In genomic region chr11:86688398-86689179, GRCh38 we compare ENCODE assay signal across 9 cellular contexts. TPM values are rescaled to one million over a fixed set of nuclear protein-coding genes. Genes with fewer than 3 reads are reported as not detected.
DNase-seq lines count a peak whose midpoint lies in the region; ATAC-seq and TF ChIP-seq lines count a peak whose summit lies in the region.
"Had no signal": no experiment of that assay in that cellular context is flagged by ENCODE, and none has a peak within 500 bp of the region (broad histone marks: within the 10 kb centered on the region; RNA-seq: fewer than 3 reads in every experiment).

No MANE protein-coding gene starts in this region.

- no peaks in the 10 kb centered on the region for H3K9me3 Mint-ChIP-seq in CD8-positive, alpha-beta memory T cell

- H3K27ac ChIP-seq in CD8-positive, alpha-beta memory T cell (ENCODE audit: low read depth, low read length), result no peak overlapping the region

- H3K9me3 ChIP-seq in CD8-positive, alpha-beta memory T cell (ENCODE audit: low read length), result no peaks in the 10 kb centered on the region

- peak; percentile 81 for ATAC-seq in HG03565 (IDR thresholded peaks at IDR 0.05; ENCODE audit: unreplicated experiment)
- ATAC-seq in GM18517 (IDR thresholded peaks at IDR 0.05; ENCODE audit: unreplicated experiment), result no peak

- H3K27me3 ChIP-seq in CD8-positive, alpha-beta memory T cell (ENCODE audit: insufficient read depth, low read length, poor library complexity, severe bottlenecking), result no peaks in the 10 kb centered on the region

- H3K4me1 Mint-ChIP-seq in CD8-positive, alpha-beta memory T cell, result no peaks in the 10 kb centered on the region

- no peak for TF ChIP-seq CTCF in astrocyte of the spinal cord (IDR thresholded peaks at IDR 0.05; ENCODE audit: low read depth, low read length)
- no peak for TF ChIP-seq CTCF in retinal pigment epithelial cell (conservative IDR thresholded peaks at IDR 0.05; ENCODE audit: low read depth, low read length)

- no peaks in the 10 kb centered on the region for H3K4me1 ChIP-seq in CD8-positive, alpha-beta memory T cell (ENCODE audit: insufficient read depth, low read length)

- H3K27me3 Mint-ChIP-seq in CD8-positive, alpha-beta memory T cell, result peaks cover 5 to 17% of the 10 kb centered on the region in 2 donors

- CTCF ChIA-PET in CD8-positive, alpha-beta memory T cell (lab: Charles Lee), result no interaction called here

- no peak overlapping the region for H3K4me3 ChIP-seq in astrocyte of the spinal cord (ENCODE audit: low read depth, low read length)
- no peak overlapping the region for H3K4me3 ChIP-seq in retinal pigment epithelial cell (ENCODE audit: low read length)
- H3K4me3 ChIP-seq in CD8-positive, alpha-beta memory T cell (ENCODE audit: low read length), result no peak overlapping the region

- no peaks in the 10 kb centered on the region for H3K36me3 Mint-ChIP-seq in CD8-positive, alpha-beta memory T cell

- no peaks in the 10 kb centered on the region for H3K36me3 ChIP-seq in CD8-positive, alpha-beta memory T cell (ENCODE audit: insufficient read depth, low read length)

- DNase-seq in activated T-cell treated with anti-CD3 and anti-CD28 coated beads for 48 hours (ENCODE audit: low read depth) (peak; percentile 18), activated T-cell treated with anti-CD3 and anti-CD28 coated beads for 4 hours (no peak), astrocyte of the spinal cord (ENCODE audit: low read depth, low spot score) (peak; percentile 59), retinal pigment epithelial cell (ENCODE audit: low read depth) (peak; percentile 56)
- no peak for DNase-seq in CD8-positive, alpha-beta memory T cell
- DNase-seq in stimulated activated naive CD4-positive, alpha-beta T cell (lab: John Stamatoyannopoulos, UW), result no peak
- DNase-seq: DND-41 had no signal

- no peak overlapping the region for H3K27ac Mint-ChIP-seq in CD8-positive, alpha-beta memory T cell

- no peak overlapping the region for H3K4me3 Mint-ChIP-seq in CD8-positive, alpha-beta memory T cell

- in situ Hi-C loops in astrocyte of the spinal cord (cut with HindIII; ENCODE audit: low sequenced_read_pairs), result no loop called here

- POLR2A ChIA-PET in CD8-positive, alpha-beta memory T cell (lab: Charles Lee), result no interaction called here

RNA-seq across cellular contexts. Expression of gene ME3, which starts 16.2 kb away (rescaled TPM):
- 1 to 10 TPM; 1.0 to 1.3 TPM for total RNA-seq in CD8-positive, alpha-beta memory T cell
- polyA plus RNA-seq in CD8-positive, alpha-beta memory T cell, result not detected

Comparison
In these comparisons a context has a peak if more than half of its experiments do, and no peak if none do; other contexts are left out.
1. DNase-seq: peak in activated T-cell treated with anti-CD3 and anti-CD28 coated beads for 48 hours (single experiment), astrocyte of the spinal cord (single experiment) and retinal pigment epithelial cell (single experiment); none in activated T-cell treated with anti-CD3 and anti-CD28 coated beads for 4 hours (single experiment), CD8-positive, alpha-beta memory T cell (0 of 5) and stimulated activated naive CD4-positive, alpha-beta T cell (0 of 6).